In the genomic region with DNA sequence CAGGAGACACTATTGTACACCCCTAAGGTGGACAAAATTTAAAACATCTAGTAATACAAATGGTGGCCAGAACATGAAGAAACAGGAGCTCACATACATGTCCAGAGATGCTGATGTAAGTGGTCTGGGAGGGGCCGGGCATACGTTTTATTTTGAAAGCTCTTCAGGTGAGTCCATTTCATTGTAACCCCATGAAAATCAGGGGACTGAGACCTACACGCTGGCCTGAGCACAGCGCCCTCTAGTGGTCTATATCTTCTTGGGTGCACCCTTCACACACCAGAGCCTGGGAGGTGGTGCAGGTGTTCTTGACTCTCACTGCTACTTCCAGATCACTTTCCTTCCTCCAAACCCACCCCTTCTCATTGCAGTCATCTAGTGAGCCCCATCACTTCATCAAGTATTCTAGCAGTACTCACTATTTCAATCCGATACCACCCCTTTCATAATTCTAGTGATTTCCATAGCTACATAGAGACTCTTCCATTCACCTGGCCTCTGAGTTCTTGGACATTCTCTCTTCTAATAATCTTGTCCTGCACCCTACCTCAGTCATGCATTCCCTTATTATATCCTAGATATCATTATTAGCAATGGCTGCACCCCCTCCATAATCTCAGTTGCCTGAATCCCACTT, we compare ENCODE assay signal across 8 cellular contexts. TPM values are rescaled to one million over a fixed set of nuclear protein-coding genes. Genes with fewer than 3 reads are reported as not detected.
DNase-seq lines count a peak whose midpoint lies in the region; ATAC-seq and TF ChIP-seq lines count a peak whose summit lies in the region.

No MANE protein-coding gene starts in this region.

- H3K36me3 ChIP-seq in CD8-positive, alpha-beta memory T cell (ENCODE audit: insufficient read depth, low read length): no peaks in the 10 kb centered on the region

- no peaks in the 10 kb centered on the region for H3K9me3 ChIP-seq in CD8-positive, alpha-beta memory T cell (ENCODE audit: low read length)

- H3K4me1 ChIP-seq in CD8-positive, alpha-beta memory T cell (ENCODE audit: insufficient read depth, low read length): peaks cover 17% of the 10 kb centered on the region

- POLR2A ChIA-PET in CD8-positive, alpha-beta memory T cell (lab: Charles Lee): interaction anchor here (1.2 kb wide), 1 partner anchor 272 kb away, joined by 3 read pairs; no protein-coding TSS in a partner anchor

- H3K4me3 ChIP-seq in CD8-positive, alpha-beta memory T cell (ENCODE audit: low read length): no peak overlapping the region
- no peak overlapping the region for H3K4me3 ChIP-seq in coronary artery

- ATAC-seq in GM19372 (IDR thresholded peaks at IDR 0.05; ENCODE audit: low read depth, unreplicated experiment): peak; percentile 71
- ATAC-seq in GM21528 (IDR thresholded peaks at IDR 0.05; ENCODE audit: low FRiP score, unreplicated experiment): no peak

- no peaks in the 10 kb centered on the region for H3K9me3 Mint-ChIP-seq in CD8-positive, alpha-beta memory T cell
- H3K9me3 Mint-ChIP-seq in nephron progenitor cell: no peaks in the 10 kb centered on the region

- H3K27ac ChIP-seq in CD8-positive, alpha-beta memory T cell (ENCODE audit: low read depth, low read length): no peak overlapping the region
- H3K27ac ChIP-seq in coronary artery: no peak overlapping the region

- peak overlapping the region in 1 of 8 donors; percentile 56 for H3K27ac Mint-ChIP-seq in CD8-positive, alpha-beta memory T cell
- H3K27ac Mint-ChIP-seq in nephron progenitor cell: no peak overlapping the region

- peak; percentile 13 for TF ChIP-seq CTCF in coronary artery (IDR thresholded peaks at IDR 0.05)
- TF ChIP-seq CTCF in nephron progenitor cell (IDR thresholded peaks at IDR 0.05): peak; percentile 72

- DNase-seq in CD8-positive, alpha-beta memory T cell: peak; percentile 33 to 68 (median 45)
- DNase-seq in Kasumi-1 (lab: John Stamatoyannopoulos, UW): peak; percentile 60 to 72
- peak; percentile 45 for DNase-seq in activated CD4-positive, CD25-positive, alpha-beta regulatory T cell treated with anti-CD3 and anti-CD28 coated beads, Interleukin-2, amount 50 U/mL, for 16 hours (ENCODE audit: low read depth, low spot score)
- DNase-seq in coronary artery (ENCODE audit: low spot score): no peak
- peak; percentile 49 for DNase-seq in nephron progenitor cell
- no peak for DNase-seq in NCI-H2171 treated with DMSO at 0.1 percent for 48 hours (lab: John Stamatoyannopoulos, UW)

- CTCF ChIA-PET in CD8-positive, alpha-beta memory T cell (lab: Charles Lee): interaction anchor here (0.9 to 4.3 kb wide), 11 partner anchors 12 to 321 kb away, joined by 3 to 62 read pairs (median 5); a partner anchor contains a TSS

- H3K4me1 Mint-ChIP-seq in CD8-positive, alpha-beta memory T cell: peaks cover 14 to 21% (median 20%) of the 10 kb centered on the region in 3 donors
- peaks cover 9% of the 10 kb centered on the region for H3K4me1 Mint-ChIP-seq in nephron progenitor cell

- no peak overlapping the region for H3K4me3 Mint-ChIP-seq in CD8-positive, alpha-beta memory T cell
- no peak overlapping the region for H3K4me3 Mint-ChIP-seq in nephron progenitor cell

- H3K36me3 Mint-ChIP-seq in CD8-positive, alpha-beta memory T cell: no peaks in the 10 kb centered on the region
- no peaks in the 10 kb centered on the region for H3K36me3 Mint-ChIP-seq in nephron progenitor cell (ENCODE audit: low read depth)

- no peaks in the 10 kb centered on the region for H3K27me3 ChIP-seq in CD8-positive, alpha-beta memory T cell (ENCODE audit: insufficient read depth, low read length, poor library complexity, severe bottlenecking)

- peaks cover 14 to 43% of the 10 kb centered on the region in 2 donors for H3K27me3 Mint-ChIP-seq in CD8-positive, alpha-beta memory T cell
- peaks cover 7% of the 10 kb centered on the region for H3K27me3 Mint-ChIP-seq in nephron progenitor cell (ENCODE audit: low read depth, poor library complexity)

RNA-seq across cellular contexts. Expression of a gene that starts 4.3 kb away (rescaled TPM):
- 1 to 10 TPM; 1.2 TPM for total RNA-seq in CD8-positive, alpha-beta memory T cell
- 1.3 TPM for polyA plus RNA-seq in CD8-positive, alpha-beta memory T cell

RNA-seq across cellular contexts. Expression of a gene that starts 6.7 kb away (rescaled TPM):
- under 1 TPM in 1 of 2 experiments, not detected in 1; 0.31 TPM for total RNA-seq in CD8-positive, alpha-beta memory T cell
- polyA plus RNA-seq in CD8-positive, alpha-beta memory T cell: not detected

RNA-seq across cellular contexts. Expression of a gene that starts 56.3 kb away (rescaled TPM):
- total RNA-seq in CD8-positive, alpha-beta memory T cell: 1 to 10 TPM; 1.3 to 2.1 TPM
- polyA plus RNA-seq in CD8-positive, alpha-beta memory T cell: 9.8 TPM

Comparison
In these comparisons a context has a peak if more than half of its experiments do, and no peak if none do; other contexts are left out.
1. DNase-seq: peak in CD8-positive, alpha-beta memory T cell (5 of 5), Kasumi-1 (2 of 2), activated CD4-positive, CD25-positive, alpha-beta regulatory T cell treated with anti-CD3 and anti-CD28 coated beads, Interleukin-2, amount 50 U/mL, for 16 hours (single experiment) and nephron progenitor cell (single experiment); none in coronary artery (single experiment) and NCI-H2171 treated with DMSO at 0.1 percent for 48 hours (single experiment).